Comparison of ENCODE assay signal across 8 cellular contexts in the genomic region with DNA sequence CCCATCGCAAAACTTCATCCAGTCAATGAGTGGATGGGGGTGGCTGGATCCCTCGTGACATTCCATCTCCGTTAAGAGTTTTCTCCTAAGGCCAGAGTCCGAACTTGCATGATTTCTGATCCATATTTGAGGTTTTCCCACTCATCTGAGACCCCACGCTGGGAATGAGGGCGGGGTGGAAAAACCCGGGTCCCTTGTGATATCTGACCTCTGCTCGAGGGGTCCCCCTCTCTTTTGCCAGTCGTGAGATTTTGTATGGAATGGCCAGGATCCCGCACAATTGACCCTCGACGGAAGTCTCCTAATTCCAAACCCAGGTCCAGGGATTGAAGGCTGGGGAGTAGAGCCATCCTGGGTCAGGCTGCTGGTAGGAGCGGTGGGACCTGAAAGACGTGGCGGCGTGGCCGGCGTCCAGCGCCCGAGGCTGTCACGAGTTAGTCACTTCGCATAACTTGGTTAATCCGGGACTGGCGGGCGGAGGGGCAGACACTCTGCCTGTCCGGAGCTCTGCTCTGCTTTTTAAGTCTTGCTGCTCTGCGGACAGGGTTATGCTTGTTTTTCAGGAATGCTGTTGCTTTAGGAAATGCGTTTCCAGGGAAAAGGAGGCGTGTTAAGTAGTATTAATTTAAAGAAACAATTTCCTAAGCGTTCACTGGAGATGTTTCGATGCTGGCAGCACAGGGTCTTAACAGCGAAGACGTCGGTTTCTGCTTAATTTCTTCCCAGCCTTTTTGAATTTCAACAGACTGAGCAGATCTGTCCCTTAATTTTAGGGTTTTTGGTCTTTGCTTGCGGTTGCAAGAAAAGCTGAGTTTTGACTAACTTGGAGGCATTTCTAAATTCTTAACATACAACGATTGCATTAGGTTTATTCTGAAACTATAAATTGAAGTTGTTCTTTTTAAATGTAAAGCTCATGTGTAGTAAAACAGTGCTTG. TPM values are rescaled to one million over a fixed set of nuclear protein-coding genes. Genes with fewer than 3 reads are reported as not detected.
DNase-seq lines count a peak whose midpoint lies in the region; ATAC-seq and TF ChIP-seq lines count a peak whose summit lies in the region.

No MANE protein-coding gene starts in this region.

- H3K36me3 Mint-ChIP-seq in CD14-positive monocyte (no peaks in the 10 kb centered on the region), endothelial cell (ENCODE audit: low read depth, unreplicated experiment) (no peaks in the 10 kb centered on the region)

- H3K9me3 Mint-ChIP-seq in CD14-positive monocyte (no peaks in the 10 kb centered on the region), endothelial cell (ENCODE audit: unreplicated experiment) (no peaks in the 10 kb centered on the region)

- peaks cover 6% of the 10 kb centered on the region for H3K79me1 ChIP-seq in mesendoderm (ENCODE audit: low read length)

- H3K56ac ChIP-seq in mesendoderm (ENCODE audit: low read length), result peak overlapping the region; percentile 99

- peak overlapping the region; percentile 92 to 97 (median 95) for H3K27ac Mint-ChIP-seq in CD14-positive monocyte
- peak overlapping the region; percentile 90 for H3K27ac Mint-ChIP-seq in endothelial cell (ENCODE audit: unreplicated experiment)

- no peak overlapping the region for H4K5ac ChIP-seq in mesendoderm (ENCODE audit: low read length)

- H3K27me3 Mint-ChIP-seq in CD14-positive monocyte (ENCODE audit: low read depth in 3 of 3) (peaks cover 0 to 3% (median 0%) of the 10 kb centered on the region in 3 donors), endothelial cell (ENCODE audit: unreplicated experiment) (peaks cover 2% of the 10 kb centered on the region)

- H3K4me1 ChIP-seq in mesendoderm (ENCODE audit: control insufficient read depth, low read depth, low read length), result no peaks in the 10 kb centered on the region

- no peak overlapping the region for H2BK15ac ChIP-seq in mesendoderm (replicated peaks; ENCODE audit: low read depth)

- H3K4ac ChIP-seq in mesendoderm (ENCODE audit: low read depth, low read length), result peak overlapping the region; percentile 49

- H3K9ac ChIP-seq in mesendoderm (ENCODE audit: low read length), result peak overlapping the region; percentile 95

- H3K18ac ChIP-seq in mesendoderm (ENCODE audit: low read length), result peak overlapping the region; percentile 82

- peak overlapping the region; percentile 85 for H3K4me2 ChIP-seq in mesendoderm (ENCODE audit: low read length)

- WGBS in mesendoderm (ENCODE audit: extremely low coverage, insufficient coverage, low lambda C conversion rate), result no CpG with 5 or more reads among the region's 36 CpGs

- H3K27me3 ChIP-seq in MG63 (no peaks in the 10 kb centered on the region), mesendoderm (ENCODE audit: insufficient read depth, low read length, poor library complexity) (no peaks in the 10 kb centered on the region)

- peaks cover 27% of the 10 kb centered on the region for H3K79me2 ChIP-seq in mesendoderm (ENCODE audit: control insufficient read depth, insufficient read depth, low read length)

- no peak overlapping the region for H4K8ac ChIP-seq in mesendoderm (ENCODE audit: low read depth, low read length)

- H2AK5ac ChIP-seq in mesendoderm (ENCODE audit: low read length), result no peak overlapping the region

- H3K36me3 ChIP-seq in MG63 (no peaks in the 10 kb centered on the region; the same call in 1 of the 2 replicates), mesendoderm (ENCODE audit: control insufficient read depth, insufficient read depth, low read length) (no peaks in the 10 kb centered on the region)

- ATAC-seq in GM21360 (IDR thresholded peaks at IDR 0.05; ENCODE audit: unreplicated experiment) (peak; percentile 41), HG03442 (IDR thresholded peaks at IDR 0.05; ENCODE audit: unreplicated experiment) (no peak)

- H3K4me1 Mint-ChIP-seq in CD14-positive monocyte (peaks cover 36% of the 10 kb centered on the region), endothelial cell (ENCODE audit: unreplicated experiment) (peaks cover 11% of the 10 kb centered on the region)

- no peak overlapping the region for H2BK120ac ChIP-seq in mesendoderm (ENCODE audit: low read depth, low read length)

- peak; percentile 74 for DNase-seq in CD14-positive monocyte (ENCODE audit: low spot score)
- peak; percentile 86 for DNase-seq in MG63
- DNase-seq in activated CD8-positive, alpha-beta memory T cell treated with anti-CD3 and anti-CD28 coated beads for 24 hours, result peak; percentile 73
- DNase-seq in endothelial cell (ENCODE audit: low spot score), result peak; percentile 53
- DNase-seq in mesendoderm, result peak; percentile 87
- peak; percentile 22 for DNase-seq in stimulated activated CD8-positive, alpha-beta memory T cell treated with anti-CD3 and anti-CD28 coated beads, Interleukin-4, amount 100 ng/mL, for 24 hours (ENCODE audit: low read depth)

- H2BK5ac ChIP-seq in mesendoderm (ENCODE audit: low read length), result no peak overlapping the region

- H3K4me3 Mint-ChIP-seq in CD14-positive monocyte (peak overlapping the region; percentile 96 to 98), endothelial cell (ENCODE audit: unreplicated experiment) (peak overlapping the region; percentile 97)

- H3K23ac ChIP-seq in mesendoderm (ENCODE audit: low read length), result no peak overlapping the region

- TF ChIP-seq CTCF in CD14-positive monocyte (IDR thresholded peaks at IDR 0.05), result no peak
- no peak for TF ChIP-seq CTCF in endothelial cell (IDR thresholded peaks at IDR 0.05; ENCODE audit: unreplicated experiment)

- H3K27ac ChIP-seq in mesendoderm (ENCODE audit: low read depth, low read length), result peak overlapping the region; percentile 65

- H3K4me3 ChIP-seq in MG63 (peak overlapping the region; percentile 86), mesendoderm (ENCODE audit: low read length) (peak overlapping the region; percentile 85)

- intact Hi-C loops in CD14-positive monocyte (cut with micrococcal nuclease), result no loop called here

- no peaks in the 10 kb centered on the region for H3K9me3 ChIP-seq in MG63

RNA-seq across cellular contexts. Expression of a gene that starts 1.0 kb away (rescaled TPM):
- 1 to 10 TPM in 1 of 2 donors, under 1 TPM in 1; 0.75 to 4.6 TPM for polyA plus RNA-seq in CD14-positive monocyte
- 7.1 and 20.8 TPM in 2 replicates for total RNA-seq in MG63 (2014; rRNA removed; shearing (Covaris generic); ENCODE audit: low replicate concordance)
- 51.1 TPM for total RNA-seq in endothelial cell (ENCODE audit: unreplicated experiment)
- polyA plus RNA-seq in mesendoderm (2013, experiment 1 of 2), result 35.5 TPM
- 37.2 TPM for polyA plus RNA-seq in mesendoderm (2013, experiment 2 of 2)

Comparison
In these comparisons a context has a peak if more than half of its experiments do, and no peak if none do; other contexts are left out.
1. DNase-seq: peak in every context shown above with its lines; median percentile 87 in mesendoderm; 86 in MG63; 74 in CD14-positive monocyte; 73 in activated CD8-positive, alpha-beta memory T cell treated with anti-CD3 and anti-CD28 coated beads for 24 hours; 53 in endothelial cell; 22 in stimulated activated CD8-positive, alpha-beta memory T cell treated with anti-CD3 and anti-CD28 coated beads, Interleukin-4, amount 100 ng/mL, for 24 hours.